9 cellular contexts compared by ENCODE assay signal in genomic region chr11:125263268-125263790, GRCh38.
DNase-seq lines count a peak whose midpoint lies in the region; ATAC-seq and TF ChIP-seq lines count a peak whose summit lies in the region.
"Had no signal": no experiment of that assay in that cellular context is flagged by ENCODE, and none has a peak within 500 bp of the region (broad histone marks: within the 10 kb centered on the region; RNA-seq: fewer than 3 reads in every experiment).

No MANE protein-coding gene starts in this region.

- H3K9me3 ChIP-seq in RWPE2 (ENCODE audit: severe bottlenecking) (no peaks in the 10 kb centered on the region), neuronal stem cell (replicated peaks in 1 of 2; ENCODE audit: control insufficient read depth in 2 of 2, insufficient read depth in 1 of 2, low read depth in 1 of 2, low read length in 2 of 2) (no peaks in the 10 kb centered on the region)

- peak overlapping the region; percentile 82 for H2BK5ac ChIP-seq in neuronal stem cell (ENCODE audit: low read length)

- H2AK5ac ChIP-seq in neuronal stem cell (ENCODE audit: low read depth, low read length) = peak overlapping the region; percentile 86

- H3K4ac ChIP-seq in neuronal stem cell (ENCODE audit: low read length) = peak overlapping the region; percentile 19

- H2BK12ac ChIP-seq in neuronal stem cell (ENCODE audit: low read length) = no peak overlapping the region

- no CpG with 5 or more reads among the region's 29 CpGs for WGBS in neuronal stem cell (ENCODE audit: extremely low coverage in 2 of 2, insufficient read length in 2 of 2, insufficient replicate concordance in 1 of 2), 2 donors

- POLR2A ChIA-PET in BJ (lab: Charles Lee) = no interaction called here

- H2BK120ac ChIP-seq in neuronal stem cell (ENCODE audit: low read depth, low read length) = peak overlapping the region; percentile 76

- H4K8ac ChIP-seq in neuronal stem cell (ENCODE audit: low read depth, low read length) = no peak overlapping the region

- H3K4me3 Mint-ChIP-seq in activated CD8-positive, alpha-beta memory T cell treated with anti-CD3 and anti-CD28 coated beads, Interleukin-2, amount 10 ng/mL, durations not matched to agents 7 days and 5 days = no peak overlapping the region

- peaks cover 40% of the 10 kb centered on the region for H3K27me3 Mint-ChIP-seq in activated CD8-positive, alpha-beta memory T cell treated with anti-CD3 and anti-CD28 coated beads, Interleukin-2, amount 10 ng/mL, durations not matched to agents 7 days and 5 days

- H3K79me1 ChIP-seq in neuronal stem cell (ENCODE audit: low read depth, low read length) = peaks cover 2% of the 10 kb centered on the region

- H3K27me3 ChIP-seq in BJ (ENCODE audit: control insufficient read depth, insufficient read depth, low read length) = peaks cover 10% of the 10 kb centered on the region
- H3K27me3 ChIP-seq in RWPE2 (ENCODE audit: insufficient read depth, poor library complexity, severe bottlenecking) = peaks cover 5% of the 10 kb centered on the region
- no peaks in the 10 kb centered on the region for H3K27me3 ChIP-seq in neuronal stem cell (ENCODE audit: control insufficient read depth in 3 of 3, insufficient read depth in 3 of 3, low read depth in 1 of 3, low read length in 3 of 3)

- H3K4me1 Mint-ChIP-seq in activated CD8-positive, alpha-beta memory T cell treated with anti-CD3 and anti-CD28 coated beads, Interleukin-2, amount 10 ng/mL, durations not matched to agents 7 days and 5 days = no peaks in the 10 kb centered on the region

- H3K9me3 Mint-ChIP-seq in activated CD8-positive, alpha-beta memory T cell treated with anti-CD3 and anti-CD28 coated beads, Interleukin-2, amount 10 ng/mL, durations not matched to agents 7 days and 5 days (ENCODE audit: low read depth) = no peaks in the 10 kb centered on the region

- TF ChIP-seq CTCF in BJ (IDR thresholded peaks at IDR 0.05; ENCODE audit: insufficient read depth, low read depth, low read length) (no peak), RWPE2 (IDR thresholded peaks at IDR 0.05; ENCODE audit: poor library complexity, severe bottlenecking) (no peak)

- H3K4me3 ChIP-seq in BJ (ENCODE audit: low read depth, low read length) = no peak overlapping the region
- no peak overlapping the region for H3K4me3 ChIP-seq in RWPE2 (ENCODE audit: severe bottlenecking)
- peak overlapping the region in 1 of 2 donors; percentile 10 for H3K4me3 ChIP-seq in neuronal stem cell (ENCODE audit: low read length in 2 of 2)
- H3K4me3 ChIP-seq: GM12878 had no signal

- CTCF ChIA-PET in BJ (lab: Yijun Ruan, JAX) = interaction anchor here (1.1 to 2.5 kb wide), 4 partner anchors 8 to 83 kb away, joined by 4 to 11 read pairs (median 5); no protein-coding TSS in a partner anchor
- CTCF ChIA-PET in activated CD8-positive, alpha-beta memory T cell treated with anti-CD3 and anti-CD28 coated beads, Interleukin-2, amount 10 ng/mL, durations not matched to agents 7 days and 5 days (lab: Charles Lee) = no interaction called here

- H4K91ac ChIP-seq in neuronal stem cell (ENCODE audit: low read depth, low read length, poor library complexity) = peak overlapping the region; percentile 92

- H3K23ac ChIP-seq in neuronal stem cell (ENCODE audit: low read depth, low read length, poor library complexity) = no peak overlapping the region

- ATAC-seq in RWPE2 (ENCODE audit: low read depth) (peak; percentile 34; the same call in 2 of the 3 replicates), HG02759 (IDR thresholded peaks at IDR 0.05; ENCODE audit: unreplicated experiment) (no peak)
- ATAC-seq in activated CD8-positive, alpha-beta memory T cell treated with anti-CD3 and anti-CD28 coated beads, Interleukin-2, amount 10 ng/mL, durations not matched to agents 7 days and 5 days = no peak
- ATAC-seq: GM12878 had no signal

- H3K4me2 ChIP-seq in neuronal stem cell (ENCODE audit: insufficient read depth, low read length, poor library complexity, severe bottlenecking) = peak overlapping the region; percentile 66

- H3K4me1 ChIP-seq in RWPE2 (ENCODE audit: insufficient read depth, poor library complexity, severe bottlenecking) = no peaks in the 10 kb centered on the region
- peaks cover 34 to 52% of the 10 kb centered on the region in 2 donors for H3K4me1 ChIP-seq in neuronal stem cell (ENCODE audit: control insufficient read depth in 2 of 2, insufficient read depth in 1 of 2, low read depth in 1 of 2, low read length in 2 of 2)

- DNase-seq in BJ (ENCODE audit: low read depth) = peak; percentile 100
- DNase-seq in RWPE2 (ENCODE audit: low spot score) = no peak
- DNase-seq in globus pallidus (ENCODE audit: low spot score) = peak; percentile 88
- peak; percentile 94 for DNase-seq in neuronal stem cell (ENCODE audit: low spot score)
- DNase-seq in activated CD8-positive, alpha-beta memory T cell treated with anti-CD3 and anti-CD28 coated beads, Interleukin-2, amount 10 ng/mL, durations not matched to agents 7 days and 5 days = no peak
- no peak for DNase-seq in NCI-H2171 treated with DMSO at 0.1 percent for 48 hours (lab: John Stamatoyannopoulos, UW)
- no peak for DNase-seq in HT-29 (ENCODE audit: low spot score)

- no peak overlapping the region for H3K14ac ChIP-seq in neuronal stem cell (ENCODE audit: low read length)

- H3K27ac ChIP-seq in RWPE2 (ENCODE audit: poor library complexity, severe bottlenecking) (no peak overlapping the region), neuronal stem cell (replicated peaks; ENCODE audit: low read length) (peak overlapping the region; percentile 84)

- peak overlapping the region; percentile 97 for H3K18ac ChIP-seq in neuronal stem cell (ENCODE audit: low read length)

- H3K9ac ChIP-seq in neuronal stem cell (ENCODE audit: low read depth, low read length, poor library complexity) = peak overlapping the region; percentile 33

- no peak overlapping the region for H3K27ac Mint-ChIP-seq in activated CD8-positive, alpha-beta memory T cell treated with anti-CD3 and anti-CD28 coated beads, Interleukin-2, amount 10 ng/mL, durations not matched to agents 7 days and 5 days

- H3K36me3 ChIP-seq in BJ (ENCODE audit: control insufficient read depth, insufficient read depth, low read length) (no peaks in the 10 kb centered on the region), RWPE2 (ENCODE audit: low read depth) (no peaks in the 10 kb centered on the region), neuronal stem cell (replicated peaks in 1 of 2; ENCODE audit: control insufficient read depth in 2 of 2, insufficient read depth in 2 of 2, low read length in 2 of 2) (peaks cover 0 to 18% of the 10 kb centered on the region in 2 donors)

- peak overlapping the region; percentile 50 for H2AFZ ChIP-seq in neuronal stem cell (ENCODE audit: low read length)

- H2BK15ac ChIP-seq in neuronal stem cell (ENCODE audit: low read length) = no peak overlapping the region

- no peaks in the 10 kb centered on the region for H3K36me3 Mint-ChIP-seq in activated CD8-positive, alpha-beta memory T cell treated with anti-CD3 and anti-CD28 coated beads, Interleukin-2, amount 10 ng/mL, durations not matched to agents 7 days and 5 days

Comparison
In these comparisons a context has a peak if more than half of its experiments do, and no peak if none do; other contexts are left out.
1. DNase-seq: peak in BJ (single experiment), globus pallidus (single experiment) and neuronal stem cell (single experiment); none in RWPE2 (single experiment), activated CD8-positive, alpha-beta memory T cell treated with anti-CD3 and anti-CD28 coated beads, Interleukin-2, amount 10 ng/mL, durations not matched to agents 7 days and 5 days (single experiment), NCI-H2171 treated with DMSO at 0.1 percent for 48 hours (single experiment) and HT-29 (single experiment).